Comparison of ENCODE assay signal across 8 cellular contexts in genomic region chr1:181083842-181084605, GRCh38. TPM values are rescaled to one million over a fixed set of nuclear protein-coding genes. Genes with fewer than 3 reads are reported as not detected.
DNase-seq lines count a peak whose midpoint lies in the region; ATAC-seq, FAIRE-seq and TF ChIP-seq lines count a peak whose summit lies in the region.

No MANE protein-coding gene starts in this region.

- H3K27me3 ChIP-seq in esophagus squamous epithelium, result no peaks in the 10 kb centered on the region
- no peaks in the 10 kb centered on the region for H3K27me3 ChIP-seq in psoas muscle (ENCODE audit: insufficient read depth in 3 of 3, low read length in 2 of 3)

- TF ChIP-seq CTCF in esophagus squamous epithelium (IDR thresholded peaks at IDR 0.05) (peak; percentile 26 to 69 (median 54)), psoas muscle (IDR thresholded peaks at IDR 0.05) (peak; percentile 61)

- H3K27ac ChIP-seq in esophagus squamous epithelium (no peak overlapping the region), psoas muscle (peak overlapping the region; percentile 54)

- WGBS in esophagus squamous epithelium, 2 donors, result 25 to 32% methylated on average over 6 of the region's 6 CpGs
- WGBS in psoas muscle, 3 donors, result 18 to 33% (median 18%) methylated on average over 6 of the region's 6 CpGs

- H3K4me3 ChIP-seq in esophagus squamous epithelium, result no peak overlapping the region
- H3K4me3 ChIP-seq in psoas muscle, result no peak overlapping the region

- no peaks in the 10 kb centered on the region for H3K36me3 ChIP-seq in esophagus squamous epithelium
- H3K36me3 ChIP-seq in psoas muscle (ENCODE audit: insufficient read depth in 1 of 2, low read depth in 1 of 2), result no peaks in the 10 kb centered on the region

- intact Hi-C loops in esophagus squamous epithelium (cut with DNase I) (no loop called here), psoas muscle (cut with DNase I) (loop anchor here (1.0 to 10.0 kb wide), 3 partner anchors 21 to 199 kb away; no protein-coding TSS in a partner anchor)

- peak; percentile 55 for DNase-seq in stimulated activated CD4-positive, alpha-beta T cell treated with anti-CD3 and anti-CD28 coated beads, Interleukin-15, amount 100 ng/mL, for 24 hours
- no peak for DNase-seq in stimulated activated CD4-positive, alpha-beta T cell treated with anti-CD3 and anti-CD28 coated beads, Interleukin-2, amount 100 ng/mL, for 48 hours
- DNase-seq in NCI-H524 treated with DMSO at 0.1 percent for 48 hours (lab: John Stamatoyannopoulos, UW) (peak; percentile 62), esophagus squamous epithelium (lab: John Stamatoyannopoulos, UW) (no peak), psoas muscle (peak; percentile 51 to 77), urothelium cell line (ENCODE audit: low spot score) (no peak)
- peak; percentile 54 for DNase-seq in activated CD4-positive, alpha-beta T cell treated with anti-CD3 and anti-CD28 coated beads, Interleukin-2, amount 50 U/mL, for 1 hour

- H3K4me1 ChIP-seq in esophagus squamous epithelium, result peaks cover 0 to 26% (median 7%) of the 10 kb centered on the region in 3 donors
- peaks cover 14% of the 10 kb centered on the region for H3K4me1 ChIP-seq in psoas muscle

- H3K9me3 ChIP-seq in esophagus squamous epithelium (no peaks in the 10 kb centered on the region), psoas muscle (no peaks in the 10 kb centered on the region)

- peak; percentile 27 for ATAC-seq in HG02763 (IDR thresholded peaks at IDR 0.05; ENCODE audit: unreplicated experiment)
- peak; percentile 63 to 74 (median 65) for ATAC-seq in psoas muscle

- no peak for FAIRE-seq in urothelium cell line (lab: Jason Lieb, UNC)

- TF ChIP-seq POLR2A in esophagus squamous epithelium (IDR thresholded peaks at IDR 0.05), result no peak

RNA-seq across cellular contexts. Expression of gene IER5, which starts 4.5 kb away (rescaled TPM):
- total RNA-seq in esophagus squamous epithelium (10 to 100 TPM; 21.6 to 40.6 (median 26.5) TPM), psoas muscle (100 to 1,000 TPM in 1 of 4 donors, 10 to 100 TPM in 3; 19.9 to 110 (median 48.6) TPM)
- 10 to 100 TPM; 22.8 to 47.5 (median 33.1) TPM for polyA plus RNA-seq in psoas muscle

RNA-seq across cellular contexts. Expression of gene MR1, which starts 50.2 kb away (rescaled TPM):
- total RNA-seq in esophagus squamous epithelium (10 to 100 TPM in 3 of 4 donors, 1 to 10 TPM in 1; 9.1 to 21.8 (median 13.8) TPM), psoas muscle (1 to 10 TPM; 2.0 to 3.0 (median 2.6) TPM)
- under 1 TPM; 0.70 to 0.90 (median 0.84) TPM for polyA plus RNA-seq in psoas muscle

Comparison
In these comparisons a context has a peak if more than half of its experiments do, and no peak if none do; other contexts are left out.
1. DNase-seq: peak in stimulated activated CD4-positive, alpha-beta T cell treated with anti-CD3 and anti-CD28 coated beads, Interleukin-15, amount 100 ng/mL, for 24 hours (single experiment), NCI-H524 treated with DMSO at 0.1 percent for 48 hours (single experiment), activated CD4-positive, alpha-beta T cell treated with anti-CD3 and anti-CD28 coated beads, Interleukin-2, amount 50 U/mL, for 1 hour (single experiment) and psoas muscle (2 of 2); none in stimulated activated CD4-positive, alpha-beta T cell treated with anti-CD3 and anti-CD28 coated beads, Interleukin-2, amount 100 ng/mL, for 48 hours (0 of 2), esophagus squamous epithelium (single experiment) and urothelium cell line (single experiment).